In genomic region chr12:56103066-56103711, GRCh38 we compare ENCODE assay signal across 6 cellular contexts.
A peak's percentile ranks its signal among the peaks of the same experiment; 100 is the strongest.
DNase-seq lines count a peak whose midpoint lies in the region; ATAC-seq lines count a peak whose summit lies in the region.

No MANE protein-coding gene starts in this region.

- H3K36me3 Mint-ChIP-seq in T-helper 1 cell treated with Interleukin-12 subunit alpha and Interleukin-12 subunit beta and Interleukin-4 antibody, amounts not matched to agents 30 μg/mL and 1 μg/mL, for 36 hours (ENCODE audit: low read depth), result peaks cover 30% of the 10 kb centered on the region
- H3K36me3 Mint-ChIP-seq in memory B cell, result peaks cover 3% of the 10 kb centered on the region

- H3K4me3 Mint-ChIP-seq in T-helper 1 cell treated with Interleukin-12 subunit alpha and Interleukin-12 subunit beta and Interleukin-4 antibody, amounts not matched to agents 30 μg/mL and 1 μg/mL, for 36 hours, result peak overlapping the region; percentile 99
- peak overlapping the region; percentile 92 for H3K4me3 Mint-ChIP-seq in memory B cell

- H3K27me3 Mint-ChIP-seq in T-helper 1 cell treated with Interleukin-12 subunit alpha and Interleukin-12 subunit beta and Interleukin-4 antibody, amounts not matched to agents 30 μg/mL and 1 μg/mL, for 36 hours (ENCODE audit: low read depth), result no peaks in the 10 kb centered on the region
- H3K27me3 Mint-ChIP-seq in memory B cell, result no peaks in the 10 kb centered on the region

- no peaks in the 10 kb centered on the region for H3K9me3 Mint-ChIP-seq in T-helper 1 cell treated with Interleukin-12 subunit alpha and Interleukin-12 subunit beta and Interleukin-4 antibody, amounts not matched to agents 30 μg/mL and 1 μg/mL, for 36 hours
- H3K9me3 Mint-ChIP-seq in memory B cell, result no peaks in the 10 kb centered on the region

- no peaks in the 10 kb centered on the region for H3K27me3 ChIP-seq in BLaER1

- peaks cover 49% of the 10 kb centered on the region for H3K4me1 Mint-ChIP-seq in T-helper 1 cell treated with Interleukin-12 subunit alpha and Interleukin-12 subunit beta and Interleukin-4 antibody, amounts not matched to agents 30 μg/mL and 1 μg/mL, for 36 hours (ENCODE audit: low read depth)
- H3K4me1 Mint-ChIP-seq in memory B cell, result peaks cover 20% of the 10 kb centered on the region

- peaks cover 32% of the 10 kb centered on the region for H3K4me1 ChIP-seq in BLaER1

- no peaks in the 10 kb centered on the region for H3K9me3 ChIP-seq in BLaER1

- H3K36me3 ChIP-seq in BLaER1, result peaks cover 23% of the 10 kb centered on the region

- 0 out of 2 replicates have a peak overlapping the region, but pooled peaks have one; percentile 71 for H3K27ac ChIP-seq in BLaER1

- H3K27ac Mint-ChIP-seq in T-helper 1 cell treated with Interleukin-12 subunit alpha and Interleukin-12 subunit beta and Interleukin-4 antibody, amounts not matched to agents 30 μg/mL and 1 μg/mL, for 36 hours, result peak overlapping the region; percentile 98
- H3K27ac Mint-ChIP-seq in memory B cell, result peak overlapping the region; percentile 85

- peak overlapping the region; percentile 92 for H3K4me3 ChIP-seq in BLaER1

- peak overlapping the region; percentile 84 for H3K4me2 ChIP-seq in BLaER1

- peaks cover 32% of the 10 kb centered on the region for H4K20me1 ChIP-seq in BLaER1

- H3K9ac ChIP-seq in BLaER1, result peak overlapping the region; percentile 98

- DNase-seq in memory B cell (ENCODE audit: low spot score in 2 of 2), result no peak
- no peak for DNase-seq in NCI-H510A (lab: John Stamatoyannopoulos, UW)
- DNase-seq in NCI-H524 (lab: John Stamatoyannopoulos, UW), result no peak

- no peak for ATAC-seq in memory B cell (ENCODE audit: low read depth)
- ATAC-seq in HG02970 (IDR thresholded peaks at IDR 0.05; ENCODE audit: low FRiP score, unreplicated experiment), result no peak
